In the genomic region with DNA sequence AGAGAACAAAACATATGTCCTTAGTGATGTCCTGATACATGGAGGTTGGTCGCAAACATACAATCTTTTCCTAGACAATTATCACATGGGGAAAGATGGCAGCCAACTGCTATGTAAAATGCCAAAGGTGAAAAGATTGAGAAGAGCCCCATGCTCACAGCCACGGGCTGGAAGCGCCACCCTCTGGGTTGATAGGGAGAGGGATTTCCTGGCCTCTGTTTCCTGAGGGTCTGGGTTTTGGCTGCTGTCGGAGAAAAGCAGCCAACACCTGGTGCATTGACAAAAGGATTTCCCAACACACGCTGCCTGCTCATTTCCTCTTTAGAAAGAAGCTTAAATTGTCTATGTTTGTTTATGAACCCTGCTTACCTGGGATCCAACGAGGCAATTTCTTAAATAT, we compare ENCODE assay signal across 14 cellular contexts. TPM values are rescaled to one million over a fixed set of nuclear protein-coding genes. Genes with fewer than 3 reads are reported as not detected.
DNase-seq lines count a peak whose midpoint lies in the region; ATAC-seq, FAIRE-seq and TF ChIP-seq lines count a peak whose summit lies in the region.
"Had no signal": no experiment of that assay in that cellular context is flagged by ENCODE, and none has a peak within 500 bp of the region (broad histone marks: within the 10 kb centered on the region; RNA-seq: fewer than 3 reads in every experiment).

No MANE protein-coding gene starts in this region.

- 35 to 36% methylated on average over 6 of the region's 6 CpGs for WGBS in upper lobe of left lung, 2 donors

- ATAC-seq in WTC11 = peak; percentile 98
- no peak for ATAC-seq in upper lobe of left lung (ENCODE audit: low FRiP score in 2 of 2)
- ATAC-seq in stimulated activated memory B cell treated with anti-CD40 and anti-IgM and Interleukin-4, amounts not matched to agents 10 μg/mL and 1 μg/mL and 100 μg/mL, for 72 hours = no peak
- ATAC-seq: CD8-positive, alpha-beta T cell had no signal

- in situ Hi-C loops in GM13976 (cut with MboI; ENCODE audit: low sequenced_read_pairs, unreplicated experiment) = no loop called here

- no peaks in the 10 kb centered on the region for H3K9me3 Mint-ChIP-seq in WTC11
- H3K9me3 Mint-ChIP-seq in stimulated activated memory B cell treated with anti-CD40 and anti-IgM and Interleukin-4, amounts not matched to agents 10 μg/mL and 1 μg/mL and 100 μg/mL, for 72 hours = no peaks in the 10 kb centered on the region
- H3K9me3 Mint-ChIP-seq: CD8-positive, alpha-beta T cell; nephron had no signal

- no peaks in the 10 kb centered on the region for H3K36me3 ChIP-seq in upper lobe of left lung

- DNase-seq in D721Med (ENCODE audit: insufficient read length, low spot score) (no peak), GM13976 (ENCODE audit: low spot score) (no peak), WTC11 (ENCODE audit: low spot score) (peak; percentile 59), iPS-NIHi11 (ENCODE audit: low spot score) (peak; percentile 60), EL (no peak), frontal cortex (ENCODE audit: low spot score in 2 of 2) (no peak), upper lobe of left lung (no peak)
- DNase-seq: activated naive CD4-positive, alpha-beta T cell treated with Interleukin-2 at 50 U/mL for 16 hours; CD8-positive, alpha-beta T cell; T1000 had no signal

- no peak for TF ChIP-seq POLR2A in upper lobe of left lung (IDR thresholded peaks at IDR 0.05)

- no peaks in the 10 kb centered on the region for H3K36me3 Mint-ChIP-seq in WTC11
- H3K36me3 Mint-ChIP-seq in stimulated activated memory B cell treated with anti-CD40 and anti-IgM and Interleukin-4, amounts not matched to agents 10 μg/mL and 1 μg/mL and 100 μg/mL, for 72 hours = no peaks in the 10 kb centered on the region
- H3K36me3 Mint-ChIP-seq: CD8-positive, alpha-beta T cell had no signal

- no peak overlapping the region for H3K27ac ChIP-seq in upper lobe of left lung

- no peak overlapping the region for H3K4me3 Mint-ChIP-seq in WTC11
- H3K4me3 Mint-ChIP-seq in stimulated activated memory B cell treated with anti-CD40 and anti-IgM and Interleukin-4, amounts not matched to agents 10 μg/mL and 1 μg/mL and 100 μg/mL, for 72 hours = no peak overlapping the region
- H3K4me3 Mint-ChIP-seq: CD8-positive, alpha-beta T cell; nephron had no signal

- no peaks in the 10 kb centered on the region for H3K9me3 ChIP-seq in upper lobe of left lung

- H3K4me3 ChIP-seq in upper lobe of left lung = no peak overlapping the region

- H3K27me3 ChIP-seq in upper lobe of left lung = no peaks in the 10 kb centered on the region

- H3K27ac Mint-ChIP-seq in WTC11 = peak overlapping the region; percentile 94
- H3K27ac Mint-ChIP-seq in stimulated activated memory B cell treated with anti-CD40 and anti-IgM and Interleukin-4, amounts not matched to agents 10 μg/mL and 1 μg/mL and 100 μg/mL, for 72 hours = no peak overlapping the region
- H3K27ac Mint-ChIP-seq: CD8-positive, alpha-beta T cell; nephron had no signal

- peaks cover 6% of the 10 kb centered on the region for H3K4me1 Mint-ChIP-seq in WTC11
- H3K4me1 Mint-ChIP-seq in stimulated activated memory B cell treated with anti-CD40 and anti-IgM and Interleukin-4, amounts not matched to agents 10 μg/mL and 1 μg/mL and 100 μg/mL, for 72 hours = peaks cover 7% of the 10 kb centered on the region

- FAIRE-seq in D721Med (lab: Jason Lieb, UNC) (no peak), frontal cortex (lab: Jason Lieb, UNC) (no peak)
- FAIRE-seq: colon had no signal

- peaks cover 0 to 9% (median 4%) of the 10 kb centered on the region in 4 donors for H3K4me1 ChIP-seq in upper lobe of left lung

- CTCF ChIA-PET in WTC11 (lab: Charles Lee) = interaction anchor here (0.6 to 2.4 kb wide), 12 partner anchors 12 to 100 kb away, joined by 3 to 20 read pairs (median 4); no protein-coding TSS in a partner anchor

- TF ChIP-seq CTCF in D721Med (IDR thresholded peaks at IDR 0.05; ENCODE audit: insufficient read depth, missing control alignments) = peak; percentile 47
- peak; percentile 7 for TF ChIP-seq CTCF in GM13976 (IDR thresholded peaks at IDR 0.05; ENCODE audit: borderline replicate concordance, control extremely low read depth, extremely low read depth, insufficient read depth, missing control alignments)
- no peak for TF ChIP-seq CTCF in WTC11 (IDR thresholded peaks at IDR 0.05)
- peak in 2 of 6 experiments; percentile 17 to 20 for TF ChIP-seq CTCF in upper lobe of left lung (IDR thresholded peaks at IDR 0.05)

- no peak for TF ChIP-seq EP300 in upper lobe of left lung (IDR thresholded peaks at IDR 0.05)

- H3K27me3 Mint-ChIP-seq in WTC11 (ENCODE audit: low read depth) = no peaks in the 10 kb centered on the region
- peaks cover 8% of the 10 kb centered on the region for H3K27me3 Mint-ChIP-seq in stimulated activated memory B cell treated with anti-CD40 and anti-IgM and Interleukin-4, amounts not matched to agents 10 μg/mL and 1 μg/mL and 100 μg/mL, for 72 hours

- POLR2A ChIA-PET in WTC11 (lab: Charles Lee) = no interaction called here

TF ChIP-seq in WTC11, 78 proteins besides CTCF, POLR2A, EP300 and RAD21:
- TF ChIP-seq, protein P1, sequence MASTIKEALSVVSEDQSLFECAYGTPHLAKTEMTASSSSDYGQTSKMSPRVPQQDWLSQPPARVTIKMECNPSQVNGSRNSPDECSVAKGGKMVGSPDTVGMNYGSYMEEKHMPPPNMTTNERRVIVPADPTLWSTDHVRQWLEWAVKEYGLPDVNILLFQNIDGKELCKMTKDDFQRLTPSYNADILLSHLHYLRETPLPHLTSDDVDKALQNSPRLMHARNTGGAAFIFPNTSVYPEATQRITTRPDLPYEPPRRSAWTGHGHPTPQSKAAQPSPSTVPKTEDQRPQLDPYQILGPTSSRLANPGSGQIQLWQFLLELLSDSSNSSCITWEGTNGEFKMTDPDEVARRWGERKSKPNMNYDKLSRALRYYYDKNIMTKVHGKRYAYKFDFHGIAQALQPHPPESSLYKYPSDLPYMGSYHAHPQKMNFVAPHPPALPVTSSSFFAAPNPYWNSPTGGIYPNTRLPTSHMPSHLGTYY (CRISPR knock-in tag; IDR thresholded peaks at IDR 0.05) = no peak
- TF ChIP-seq NFYB (CRISPR knock-in tag; conservative IDR thresholded peaks at IDR 0.05; ENCODE audit: low read depth) = no peak
- TF ChIP-seq, protein P2, sequence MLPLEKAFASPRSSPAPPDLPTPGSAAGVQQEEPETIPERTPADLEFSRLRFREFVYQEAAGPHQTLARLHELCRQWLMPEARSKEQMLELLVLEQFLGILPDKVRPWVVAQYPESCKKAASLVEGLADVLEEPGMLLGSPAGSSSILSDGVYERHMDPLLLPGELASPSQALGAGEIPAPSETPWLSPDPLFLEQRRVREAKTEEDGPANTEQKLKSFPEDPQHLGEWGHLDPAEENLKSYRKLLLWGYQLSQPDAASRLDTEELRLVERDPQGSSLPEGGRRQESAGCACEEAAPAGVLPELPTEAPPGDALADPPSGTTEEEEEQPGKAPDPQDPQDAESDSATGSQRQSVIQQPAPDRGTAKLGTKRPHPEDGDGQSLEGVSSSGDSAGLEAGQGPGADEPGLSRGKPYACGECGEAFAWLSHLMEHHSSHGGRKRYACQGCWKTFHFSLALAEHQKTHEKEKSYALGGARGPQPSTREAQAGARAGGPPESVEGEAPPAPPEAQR (CRISPR knock-in tag; IDR thresholded peaks at IDR 0.05) = peak; percentile 80
- no peak for TF ChIP-seq ATF6 (CRISPR knock-in tag; IDR thresholded peaks at IDR 0.05)
- no peak for TF ChIP-seq MXD4 (CRISPR knock-in tag; IDR thresholded peaks at IDR 0.05; ENCODE audit: borderline replicate concordance)
- TF ChIP-seq ZNF423 (CRISPR knock-in tag; IDR thresholded peaks at IDR 0.05) = peak; percentile 14; the same call in 1 of the 2 replicates
- TF ChIP-seq RORB (CRISPR knock-in tag; IDR thresholded peaks at IDR 0.05) = no peak
- TF ChIP-seq GTF2I (CRISPR knock-in tag; conservative IDR thresholded peaks at IDR 0.05) = no peak
- TF ChIP-seq ZNF219 (CRISPR knock-in tag; IDR thresholded peaks at IDR 0.05; ENCODE audit: borderline replicate concordance) = no peak
- TF ChIP-seq, protein P3, sequence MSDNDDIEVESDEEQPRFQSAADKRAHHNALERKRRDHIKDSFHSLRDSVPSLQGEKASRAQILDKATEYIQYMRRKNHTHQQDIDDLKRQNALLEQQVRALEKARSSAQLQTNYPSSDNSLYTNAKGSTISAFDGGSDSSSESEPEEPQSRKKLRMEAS (CRISPR knock-in tag; IDR thresholded peaks at IDR 0.05) = 0 out of 2 replicates have a peak, but pooled peaks have one; percentile 31
- TF ChIP-seq NR1H2 (CRISPR knock-in tag; IDR thresholded peaks at IDR 0.05) = no peak
TF ChIP-seq in WTC11: peak in this region for 3.

RNA-seq across cellular contexts. Expression of gene ITIH5, which starts 43.8 kb away (rescaled TPM):
- 3.1 to 3.8 TPM (median 3.6 TPM) in 3 replicates for total RNA-seq in WTC11 (2021)
- 14.7 TPM for total RNA-seq in frontal cortex
- total RNA-seq in upper lobe of left lung = 10 to 100 TPM in 5 of 6 donors, 1 to 10 TPM in 1; 9.7 to 21.0 (median 11.6) TPM
- total RNA-seq: activated CD8-positive, alpha-beta memory T cell treated with anti-CD3 and anti-CD28 coated beads for 36 hours; CD8-positive, alpha-beta T cell had no signal

Comparison
In these comparisons a context has a peak if more than half of its experiments do, and no peak if none do; other contexts are left out.
1. DNase-seq: peak in WTC11 (single experiment) and iPS-NIHi11 (single experiment); none in D721Med (single experiment), GM13976 (single experiment), EL (single experiment), frontal cortex (0 of 2) and upper lobe of left lung (0 of 2).